ENCODE assay signal across 2 cellular contexts in the genomic region with DNA sequence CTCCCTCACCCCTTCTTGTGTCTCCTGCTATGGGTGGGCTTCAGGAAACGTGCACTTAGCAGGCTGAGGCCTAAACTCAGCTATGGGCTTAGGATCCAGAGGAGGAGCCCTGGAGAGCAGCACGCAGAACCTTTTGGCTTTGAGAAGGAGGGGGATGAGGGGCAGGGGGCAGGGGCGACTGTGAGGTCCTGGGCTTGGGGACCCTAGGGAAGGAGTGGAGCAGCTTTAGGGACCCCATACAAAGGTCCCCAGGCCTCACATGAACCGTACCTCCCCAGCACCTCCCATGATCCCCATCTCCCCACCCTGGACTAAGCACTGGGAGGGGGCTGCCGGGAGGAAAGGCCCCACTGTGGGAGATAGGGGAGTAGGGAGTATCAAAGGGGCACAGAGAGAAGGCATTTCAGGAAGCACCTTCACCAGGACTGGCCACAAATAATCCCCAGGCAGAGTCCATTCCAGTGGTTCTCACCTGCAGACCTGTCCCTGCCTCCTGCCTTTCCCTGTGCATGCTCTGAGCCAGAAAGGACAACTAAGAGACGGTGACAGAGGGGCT.
TF ChIP-seq lines count a peak whose summit lies in the region.

No MANE protein-coding gene starts in this region.

TF ChIP-seq in IMR-90, 13 proteins besides CTCF, POLR2A, EP300 and RAD21:
- TF ChIP-seq MXI1 (IDR thresholded peaks at IDR 0.05; ENCODE audit: borderline replicate concordance, low read depth, low read length) (no peak), MAZ (IDR thresholded peaks at IDR 0.05; ENCODE audit: borderline replicate concordance, low read depth, low read length) (no peak), USF2 (IDR thresholded peaks at IDR 0.05; ENCODE audit: low read depth, low read length) (no peak), CHD1 (IDR thresholded peaks at IDR 0.05; ENCODE audit: low read depth, low read length) (no peak), MAFK (IDR thresholded peaks at IDR 0.05; ENCODE audit: low read depth, low read length) (no peak), NFE2L2 (IDR thresholded peaks at IDR 0.05; ENCODE audit: low read depth, low read length) (no peak), BHLHE40 (IDR thresholded peaks at IDR 0.05; ENCODE audit: low read depth, low read length) (no peak), RCOR1 (IDR thresholded peaks at IDR 0.05; ENCODE audit: insufficient replicate concordance, low read length) (no peak), SMC3 (IDR thresholded peaks at IDR 0.05; ENCODE audit: low read depth, low read length) (no peak), CEBPB (IDR thresholded peaks at IDR 0.05; ENCODE audit: low read depth, low read length) (no peak), FOS (IDR thresholded peaks at IDR 0.05; ENCODE audit: low read depth, low read length) (no peak), RFX5 (IDR thresholded peaks at IDR 0.05; ENCODE audit: low read depth, low read length) (no peak)
- TF ChIP-seq, protein P1, sequence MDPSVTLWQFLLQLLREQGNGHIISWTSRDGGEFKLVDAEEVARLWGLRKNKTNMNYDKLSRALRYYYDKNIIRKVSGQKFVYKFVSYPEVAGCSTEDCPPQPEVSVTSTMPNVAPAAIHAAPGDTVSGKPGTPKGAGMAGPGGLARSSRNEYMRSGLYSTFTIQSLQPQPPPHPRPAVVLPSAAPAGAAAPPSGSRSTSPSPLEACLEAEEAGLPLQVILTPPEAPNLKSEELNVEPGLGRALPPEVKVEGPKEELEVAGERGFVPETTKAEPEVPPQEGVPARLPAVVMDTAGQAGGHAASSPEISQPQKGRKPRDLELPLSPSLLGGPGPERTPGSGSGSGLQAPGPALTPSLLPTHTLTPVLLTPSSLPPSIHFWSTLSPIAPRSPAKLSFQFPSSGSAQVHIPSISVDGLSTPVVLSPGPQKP (IDR thresholded peaks at IDR 0.05; ENCODE audit: borderline replicate concordance, low read depth, low read length) = no peak

TF ChIP-seq in GM12878, 131 proteins besides CTCF, POLR2A, EP300 and RAD21:
- TF ChIP-seq DPF2 (IDR thresholded peaks at IDR 0.05) (no peak), CBX3 (IDR thresholded peaks at IDR 0.05; ENCODE audit: borderline replicate concordance, low read depth) (no peak), ZNF622 (IDR thresholded peaks at IDR 0.05) (no peak), SUPT20H (IDR thresholded peaks at IDR 0.05; ENCODE audit: borderline replicate concordance, control insufficient read depth, low read depth, low read length) (no peak), PAX8 (IDR thresholded peaks at IDR 0.05) (no peak), SMAD5 (IDR thresholded peaks at IDR 0.05; ENCODE audit: low read depth) (no peak), TCF12 (IDR thresholded peaks at IDR 0.05; ENCODE audit: low read depth, low read length) (no peak), JUND (IDR thresholded peaks at IDR 0.05; ENCODE audit: low read depth, low read length) (no peak), BCL11A (IDR thresholded peaks at IDR 0.05; ENCODE audit: low read depth, low read length) (no peak), MYC (IDR thresholded peaks at IDR 0.05; ENCODE audit: insufficient read depth, insufficient read length, insufficient replicate concordance, low read length, severe bottlenecking) (no peak), MYB (IDR thresholded peaks at IDR 0.05; ENCODE audit: borderline replicate concordance, low read depth, low read length) (no peak), NR2C1 (IDR thresholded peaks at IDR 0.05) (no peak), CHD4 (IDR thresholded peaks at IDR 0.05) (no peak), CHD2 (IDR thresholded peaks at IDR 0.05; ENCODE audit: borderline replicate concordance, low read depth, low read length) (no peak), SMAD1 (IDR thresholded peaks at IDR 0.05; ENCODE audit: low read depth, partially characterized antibody) (no peak), BACH1 (IDR thresholded peaks at IDR 0.05; ENCODE audit: borderline replicate concordance) (no peak)
- TF ChIP-seq, protein P2, sequence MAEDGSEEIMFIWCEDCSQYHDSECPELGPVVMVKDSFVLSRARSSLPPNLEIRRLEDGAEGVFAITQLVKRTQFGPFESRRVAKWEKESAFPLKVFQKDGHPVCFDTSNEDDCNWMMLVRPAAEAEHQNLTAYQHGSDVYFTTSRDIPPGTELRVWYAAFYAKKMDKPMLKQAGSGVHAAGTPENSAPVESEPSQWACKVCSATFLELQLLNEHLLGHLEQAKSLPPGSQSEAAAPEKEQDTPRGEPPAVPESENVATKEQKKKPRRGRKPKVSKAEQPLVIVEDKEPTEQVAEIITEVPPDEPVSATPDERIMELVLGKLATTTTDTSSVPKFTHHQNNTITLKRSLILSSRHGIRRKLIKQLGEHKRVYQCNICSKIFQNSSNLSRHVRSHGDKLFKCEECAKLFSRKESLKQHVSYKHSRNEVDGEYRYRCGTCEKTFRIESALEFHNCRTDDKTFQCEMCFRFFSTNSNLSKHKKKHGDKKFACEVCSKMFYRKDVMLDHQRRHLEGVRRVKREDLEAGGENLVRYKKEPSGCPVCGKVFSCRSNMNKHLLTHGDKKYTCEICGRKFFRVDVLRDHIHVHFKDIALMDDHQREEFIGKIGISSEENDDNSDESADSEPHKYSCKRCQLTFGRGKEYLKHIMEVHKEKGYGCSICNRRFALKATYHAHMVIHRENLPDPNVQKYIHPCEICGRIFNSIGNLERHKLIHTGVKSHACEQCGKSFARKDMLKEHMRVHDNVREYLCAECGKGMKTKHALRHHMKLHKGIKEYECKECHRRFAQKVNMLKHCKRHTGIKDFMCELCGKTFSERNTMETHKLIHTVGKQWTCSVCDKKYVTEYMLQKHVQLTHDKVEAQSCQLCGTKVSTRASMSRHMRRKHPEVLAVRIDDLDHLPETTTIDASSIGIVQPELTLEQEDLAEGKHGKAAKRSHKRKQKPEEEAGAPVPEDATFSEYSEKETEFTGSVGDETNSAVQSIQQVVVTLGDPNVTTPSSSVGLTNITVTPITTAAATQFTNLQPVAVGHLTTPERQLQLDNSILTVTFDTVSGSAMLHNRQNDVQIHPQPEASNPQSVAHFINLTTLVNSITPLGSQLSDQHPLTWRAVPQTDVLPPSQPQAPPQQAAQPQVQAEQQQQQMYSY (CRISPR knock-in tag; IDR thresholded peaks at IDR 0.05) = no peak
- TF ChIP-seq, protein P3, sequence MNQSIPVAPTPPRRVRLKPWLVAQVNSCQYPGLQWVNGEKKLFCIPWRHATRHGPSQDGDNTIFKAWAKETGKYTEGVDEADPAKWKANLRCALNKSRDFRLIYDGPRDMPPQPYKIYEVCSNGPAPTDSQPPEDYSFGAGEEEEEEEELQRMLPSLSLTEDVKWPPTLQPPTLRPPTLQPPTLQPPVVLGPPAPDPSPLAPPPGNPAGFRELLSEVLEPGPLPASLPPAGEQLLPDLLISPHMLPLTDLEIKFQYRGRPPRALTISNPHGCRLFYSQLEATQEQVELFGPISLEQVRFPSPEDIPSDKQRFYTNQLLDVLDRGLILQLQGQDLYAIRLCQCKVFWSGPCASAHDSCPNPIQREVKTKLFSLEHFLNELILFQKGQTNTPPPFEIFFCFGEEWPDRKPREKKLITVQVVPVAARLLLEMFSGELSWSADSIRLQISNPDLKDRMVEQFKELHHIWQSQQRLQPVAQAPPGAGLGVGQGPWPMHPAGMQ (IDR thresholded peaks at IDR 0.05; ENCODE audit: borderline replicate concordance) = no peak
